ENCODE assay signal across 13 cellular contexts in genomic region chr1:173062156-173062938, GRCh38. TPM values are rescaled to one million over a fixed set of nuclear protein-coding genes. Genes with fewer than 3 reads are reported as not detected.
DNase-seq lines count a peak whose midpoint lies in the region; ATAC-seq and TF ChIP-seq lines count a peak whose summit lies in the region.
"Had no signal": no experiment of that assay in that cellular context is flagged by ENCODE, and none has a peak within 500 bp of the region (broad histone marks: within the 10 kb centered on the region; RNA-seq: fewer than 3 reads in every experiment).

No MANE protein-coding gene starts in this region.

- no peak overlapping the region for H2AK5ac ChIP-seq in H9 (ENCODE audit: insufficient read length, low read length)

- no peak overlapping the region for H3K4me3 Mint-ChIP-seq in H9
- H3K4me3 Mint-ChIP-seq in activated naive CD4-positive, alpha-beta T cell treated with anti-CD3 and anti-CD28 coated beads, Interleukin-2, amount 10 ng/mL, durations not matched to agents 7 days and 5 days, result no peak overlapping the region

- no peak overlapping the region for H3K27ac ChIP-seq in GM23248
- no peak overlapping the region for H3K27ac ChIP-seq in Panc1 (ENCODE audit: low read length)
- H3K27ac ChIP-seq in caudate nucleus (ENCODE audit: low read depth, low read length), result no peak overlapping the region
- no peak overlapping the region for H3K27ac ChIP-seq in H9 (ENCODE audit: insufficient read length, low read depth, low read length)
- H3K27ac ChIP-seq: body of pancreas, heart right ventricle had no signal

- no peaks in the 10 kb centered on the region for H3K23me2 ChIP-seq in H9 (ENCODE audit: insufficient read length, low read depth, low read length, poor library complexity, severe bottlenecking)

- peaks cover 7% of the 10 kb centered on the region for H3F3A ChIP-seq in GM23248 (ENCODE audit: insufficient read depth)

- H3K4me1 ChIP-seq in GM23248 (ENCODE audit: insufficient read depth), result peaks cover 9% of the 10 kb centered on the region
- no peaks in the 10 kb centered on the region for H3K4me1 ChIP-seq in Panc1 (ENCODE audit: control insufficient read depth, insufficient read depth, low read length)
- H3K4me1 ChIP-seq in H9 (ENCODE audit: insufficient read depth, low read length), result no peaks in the 10 kb centered on the region
- H3K4me1 ChIP-seq: body of pancreas had no signal

- in situ Hi-C loops in GM23248 (cut with MboI) (no loop called here), Panc1 (cut with HindIII; ENCODE audit: low pct_unique_long_range_greater_than_20kb, low sequenced_read_pairs) (no loop called here)

- BruUV-seq in Panc1 (replicated peaks; lab: Mats Ljungman, UMichigan), result no TSS peak

- no peak overlapping the region for H2BK5ac ChIP-seq in H9 (ENCODE audit: insufficient read length, low read length)

- no peak overlapping the region for H4K5ac ChIP-seq in H9 (ENCODE audit: insufficient read length, low read depth, low read length)

- DNase-seq in GM23248 (peak; percentile 84), Panc1 (ENCODE audit: low read depth, low spot score) (peak; percentile 55), epithelial cell of esophagus (ENCODE audit: low read depth) (peak; percentile 94), retinal pigment epithelial cell (ENCODE audit: low read depth) (peak; percentile 46), caudate nucleus (lab: John Stamatoyannopoulos, UW) (no peak), H9 (no peak)
- DNase-seq in activated naive CD4-positive, alpha-beta T cell treated with anti-CD3 and anti-CD28 coated beads, Interleukin-2, amount 10 ng/mL, durations not matched to agents 7 days and 5 days, result no peak
- DNase-seq: body of pancreas; GF-D8; heart right ventricle; naive B cell; NCI-H2171; stimulated activated CD4-positive, alpha-beta T cell treated with anti-CD3 and anti-CD28 coated beads, Interleukin-15, amount 100 ng/mL, for 24 hours had no signal

- H3K4ac ChIP-seq in H9 (ENCODE audit: low read depth, low read length), result no peak overlapping the region

- no peak overlapping the region for H4K91ac ChIP-seq in H9 (ENCODE audit: insufficient read length, low read depth, low read length)

- H2BK120ac ChIP-seq in H9 (ENCODE audit: low read depth, low read length, poor library complexity, severe bottlenecking), result no peak overlapping the region

- TF ChIP-seq CTCF in Panc1 (IDR thresholded peaks at IDR 0.05), result no peak
- TF ChIP-seq CTCF in epithelial cell of esophagus (IDR thresholded peaks at IDR 0.05; ENCODE audit: insufficient read depth, low read depth, low read length, missing control alignments), result no peak
- TF ChIP-seq CTCF in retinal pigment epithelial cell (conservative IDR thresholded peaks at IDR 0.05; ENCODE audit: low read depth, low read length), result no peak
- TF ChIP-seq CTCF in H9 (conservative IDR thresholded peaks at IDR 0.05), result no peak

- no peak overlapping the region for H3T11ph ChIP-seq in H9 (ENCODE audit: low read length)

- 18 to 29% methylated on average over 1 of the region's 1 CpG for WGBS in GM23248 (ENCODE audit: low coverage in 1 of 2, low lambda C conversion rate in 2 of 2, missing lambda C conversion rate in 2 of 2), 2 experiments
- no CpG with 5 or more reads among the region's 1 CpG for WGBS in H9 (ENCODE audit: extremely low coverage, insufficient read length, low lambda C conversion rate)

- no peaks in the 10 kb centered on the region for H3K27me3 Mint-ChIP-seq in H9 (ENCODE audit: low read depth)
- H3K27me3 Mint-ChIP-seq in activated naive CD4-positive, alpha-beta T cell treated with anti-CD3 and anti-CD28 coated beads, Interleukin-2, amount 10 ng/mL, durations not matched to agents 7 days and 5 days, result peaks cover 4% of the 10 kb centered on the region

- no peak overlapping the region for H2BK12ac ChIP-seq in H9 (ENCODE audit: insufficient read length, low read depth, low read length)

- POLR2A ChIA-PET in Panc1 (lab: Charles Lee), result no interaction called here

- H3K9me2 ChIP-seq in GM23248 (ENCODE audit: insufficient read depth), result no peaks in the 10 kb centered on the region; the same call in 1 of the 2 replicates

- H2BK15ac ChIP-seq in H9 (ENCODE audit: low read depth, low read length), result no peak overlapping the region

- intact Hi-C loops in Panc1 (cut with micrococcal nuclease; ENCODE audit: unreplicated experiment), result no loop called here

- peak; percentile 98 for ATAC-seq in Panc1
- ATAC-seq: body of pancreas, heart right ventricle had no signal

- no peak overlapping the region for H3K23ac ChIP-seq in H9 (ENCODE audit: insufficient read length, low read depth, low read length)

- H3K79me2 ChIP-seq in GM23248 (ENCODE audit: insufficient read depth) (no peaks in the 10 kb centered on the region), H9 (ENCODE audit: insufficient read depth, low read length) (no peaks in the 10 kb centered on the region)

- H3K27ac Mint-ChIP-seq in H9, result no peak overlapping the region
- no peak overlapping the region for H3K27ac Mint-ChIP-seq in activated naive CD4-positive, alpha-beta T cell treated with anti-CD3 and anti-CD28 coated beads, Interleukin-2, amount 10 ng/mL, durations not matched to agents 7 days and 5 days

- H3K79me1 ChIP-seq in H9 (ENCODE audit: insufficient read depth, low read depth, low read length, poor library complexity, severe bottlenecking), result no peaks in the 10 kb centered on the region

- CTCF ChIA-PET in Panc1 (lab: Charles Lee), result no interaction called here
- CTCF ChIA-PET in activated naive CD4-positive, alpha-beta T cell treated with anti-CD3 and anti-CD28 coated beads, Interleukin-2, amount 10 ng/mL, durations not matched to agents 7 days and 5 days (lab: Charles Lee), result interaction anchor here (0.8 kb wide), 1 partner anchor 243 kb away, joined by 3 read pairs; no protein-coding TSS in a partner anchor

- H3K4me3 ChIP-seq in GM23248, result no peak overlapping the region
- H3K4me3 ChIP-seq in Panc1 (ENCODE audit: low read depth in 2 of 2, low read length in 2 of 2), result no peak overlapping the region
- H3K4me3 ChIP-seq in epithelial cell of esophagus (ENCODE audit: low read length), result no peak overlapping the region
- no peak overlapping the region for H3K4me3 ChIP-seq in retinal pigment epithelial cell (ENCODE audit: low read length)
- H3K4me3 ChIP-seq: body of pancreas, heart right ventricle had no signal

- H3K27me3 ChIP-seq in GM23248 (replicated peaks; ENCODE audit: insufficient read depth) (no peaks in the 10 kb centered on the region), Panc1 (ENCODE audit: control insufficient read depth, insufficient read depth, low read length) (no peaks in the 10 kb centered on the region), H9 (ENCODE audit: insufficient read depth, low read length) (no peaks in the 10 kb centered on the region)
- H3K27me3 ChIP-seq: body of pancreas, heart right ventricle had no signal

- H4K8ac ChIP-seq in H9 (replicated peaks; ENCODE audit: insufficient read length, low read depth, low read length), result no peak overlapping the region

- H3K56ac ChIP-seq in H9 (ENCODE audit: insufficient read length, low read depth, low read length), result no peak overlapping the region

- H3K4me1 Mint-ChIP-seq in H9, result no peaks in the 10 kb centered on the region
- no peaks in the 10 kb centered on the region for H3K4me1 Mint-ChIP-seq in activated naive CD4-positive, alpha-beta T cell treated with anti-CD3 and anti-CD28 coated beads, Interleukin-2, amount 10 ng/mL, durations not matched to agents 7 days and 5 days

- no peaks in the 10 kb centered on the region; a peak in 1 of 7 replicates for H3K36me3 Mint-ChIP-seq in H9 (ENCODE audit: insufficient read depth in 1 of 3, low read depth in 3 of 3)
- H3K36me3 Mint-ChIP-seq in activated naive CD4-positive, alpha-beta T cell treated with anti-CD3 and anti-CD28 coated beads, Interleukin-2, amount 10 ng/mL, durations not matched to agents 7 days and 5 days, result no peaks in the 10 kb centered on the region

- peaks cover 0 to 5% of the 10 kb centered on the region in 2 experiments; a peak in 1 of 5 replicates for H3K9me3 Mint-ChIP-seq in H9
- no peaks in the 10 kb centered on the region for H3K9me3 Mint-ChIP-seq in activated naive CD4-positive, alpha-beta T cell treated with anti-CD3 and anti-CD28 coated beads, Interleukin-2, amount 10 ng/mL, durations not matched to agents 7 days and 5 days

- H3K36me3 ChIP-seq in GM23248 (ENCODE audit: low read depth) (no peaks in the 10 kb centered on the region), Panc1 (ENCODE audit: control insufficient read depth, insufficient read depth, low read length) (no peaks in the 10 kb centered on the region)
- H3K36me3 ChIP-seq: heart right ventricle had no signal

- H3K14ac ChIP-seq in H9 (ENCODE audit: insufficient read depth, low read length), result no peak overlapping the region

- H3K18ac ChIP-seq in H9 (ENCODE audit: insufficient read length, low read depth, low read length), result no peak overlapping the region

- no peak overlapping the region for H3K4me2 ChIP-seq in GM23248 (ENCODE audit: unreplicated experiment)
- no peak overlapping the region for H3K4me2 ChIP-seq in H9 (ENCODE audit: insufficient read depth, insufficient read length, low read length)

- H4K20me1 ChIP-seq in GM23248 (ENCODE audit: insufficient read depth), result no peaks in the 10 kb centered on the region
- no peaks in the 10 kb centered on the region for H4K20me1 ChIP-seq in H9 (ENCODE audit: control insufficient read depth, insufficient read depth, insufficient read length)

- no peak overlapping the region for H2BK20ac ChIP-seq in H9 (ENCODE audit: low read depth, low read length, poor library complexity, severe bottlenecking)

- no peaks in the 10 kb centered on the region for H3K9me3 ChIP-seq in GM23248 (ENCODE audit: low read depth)
- H3K9me3 ChIP-seq in Panc1 (ENCODE audit: control insufficient read depth, insufficient read depth, low read depth, low read length), result no peaks in the 10 kb centered on the region
- H3K9me3 ChIP-seq in H9 (ENCODE audit: control insufficient read depth, low read depth, low read length), result no peaks in the 10 kb centered on the region
- H3K9me3 ChIP-seq: body of pancreas had no signal

- no peak overlapping the region for H2AFZ ChIP-seq in GM23248
- H2AFZ ChIP-seq in H9 (ENCODE audit: low read length), result no peak overlapping the region

- H3K9ac ChIP-seq in GM23248, result no peak overlapping the region
- no peak overlapping the region for H3K9ac ChIP-seq in H9 (ENCODE audit: extremely low read depth, insufficient read length, low read length)

RNA-seq across cellular contexts. Expression of gene TNFSF18, which starts 11.6 kb away (rescaled TPM):
- 0.22 TPM in 1 of 2 replicates, not detected in the other for total RNA-seq in GM23248 (2014; rRNA removed; shearing (Covaris generic))
- 0.11 TPM in 1 of 2 replicates, not detected in the other for polyA plus RNA-seq in GM23248 (2016; fragmentation: Nextera tagmentation; extraction: Ambion mirVana)
- total RNA-seq in Panc1 (2021; ENCODE audit: unreplicated experiment) (not detected), H9 (2021) (not detected in 2 replicates)
- polyA plus RNA-seq in Panc1 (2012; ENCODE audit: insufficient read length), result not detected
- total RNA-seq: body of pancreas had no signal

Comparison
In these comparisons a context has a peak if more than half of its experiments do, and no peak if none do; other contexts are left out.
1. DNase-seq: peak in GM23248 (single experiment), Panc1 (single experiment), epithelial cell of esophagus (single experiment) and retinal pigment epithelial cell (single experiment); none in caudate nucleus (0 of 61), H9 (single experiment) and activated naive CD4-positive, alpha-beta T cell treated with anti-CD3 and anti-CD28 coated beads, Interleukin-2, amount 10 ng/mL, durations not matched to agents 7 days and 5 days (single experiment).